30 cellular contexts compared by ENCODE assay signal in genomic region chr11:78476066-78476465, GRCh38. TPM values are rescaled to one million over a fixed set of nuclear protein-coding genes. Genes with fewer than 3 reads are reported as not detected.
DNase-seq lines count a peak whose midpoint lies in the region; ATAC-seq, FAIRE-seq and TF ChIP-seq lines count a peak whose summit lies in the region.
"Had no signal": no experiment of that assay in that cellular context is flagged by ENCODE, and none has a peak within 500 bp of the region (broad histone marks: within the 10 kb centered on the region; RNA-seq: fewer than 3 reads in every experiment).

No MANE protein-coding gene starts in this region.

- no peaks in the 10 kb centered on the region for H3K27me3 ChIP-seq in bronchial epithelial cell (ENCODE audit: control insufficient read depth, insufficient read depth, low read length)
- H3K27me3 ChIP-seq: body of pancreas, gastrocnemius medialis, tibial nerve had no signal

- FAIRE-seq in bronchial epithelial cell (lab: Jason Lieb, UNC), result no peak
- FAIRE-seq: H1, islet of Langerhans had no signal

- no peak for ATAC-seq in GM21717 (IDR thresholded peaks at IDR 0.05; ENCODE audit: unreplicated experiment)
- no peak for ATAC-seq in HG03108 (IDR thresholded peaks at IDR 0.05; ENCODE audit: unreplicated experiment)
- ATAC-seq: activated naive CD8-positive, alpha-beta T cell treated with anti-CD3 and anti-CD28 coated beads, Interleukin-2, amount 50 U/mL, for 24 hours; body of pancreas; gastrocnemius medialis had no signal

- no peak for TF ChIP-seq CTCF in bronchial epithelial cell (IDR thresholded peaks at IDR 0.05; ENCODE audit: insufficient read depth, low read length, severe bottlenecking)

- no peak overlapping the region for H3K4me3 ChIP-seq in bronchial epithelial cell (ENCODE audit: low read depth, low read length)
- H3K4me3 ChIP-seq: body of pancreas, gastrocnemius medialis, tibial nerve had no signal

- H3K36me3 ChIP-seq in bronchial epithelial cell (ENCODE audit: control insufficient read depth, insufficient read depth, low read length), result no peaks in the 10 kb centered on the region
- H3K36me3 ChIP-seq: gastrocnemius medialis had no signal

- peak; percentile 6 for DNase-seq in A172 (ENCODE audit: low spot score)
- DNase-seq in NCI-H146 (lab: John Stamatoyannopoulos, UW), result peak; percentile 87
- peak; percentile 57 for DNase-seq in bronchial epithelial cell (ENCODE audit: low read depth)
- DNase-seq in iPS-NIHi7 (ENCODE audit: extremely low spot score), result peak; percentile 16
- DNase-seq in hypothalamus (lab: John Stamatoyannopoulos, UW), result no peak
- no peak for DNase-seq in globus pallidus (ENCODE audit: low spot score)
- DNase-seq: activated CD4-positive, alpha-beta T cell treated with anti-CD3 and anti-CD28 coated beads, Interleukin-2, amount 10 ng/mL, durations not matched to agents 24 days and 14 days; activated gamma-delta T cell treated with Interleukin-2 at 50 U/mL for 16 hours; activated naive CD8-positive, alpha-beta T cell treated with anti-CD3 and anti-CD28 coated beads, Interleukin-2, amount 50 U/mL, for 24 hours; activated T-cell treated with anti-CD3 and anti-CD28 coated beads, Interleukin-2, amount 50 U/mL, for 24 hours; body of pancreas; DMS153; effector CD4-positive, alpha-beta T cell; gastrocnemius medialis; hippocampal formation; KBM-7; MM.1S; NCI-H2081; NCI-H2227 treated with DMSO at 0.1 percent for 48 hours; nephron progenitor cell; retina; SHP77; stimulated activated CD4-positive, alpha-beta T cell treated with anti-CD3 and anti-CD28 coated beads, Interleukin-2, amount 100 ng/mL, for 24 hours; T-helper 9 cell; WERI-Rb-1 had no signal

RNA-seq across cellular contexts. Expression of gene GAB2, which starts 58.4 kb away (rescaled TPM):
- total RNA-seq in A172 (2014; rRNA removed; shearing (Covaris generic)), result 12.1 and 18.3 TPM in 2 replicates
- total RNA-seq in bronchial epithelial cell, result 6.6 and 7.9 TPM in 2 replicates

Comparison
In these comparisons a context has a peak if more than half of its experiments do, and no peak if none do; other contexts are left out.
1. DNase-seq: peak in A172 (single experiment), NCI-H146 (single experiment), bronchial epithelial cell (single experiment) and iPS-NIHi7 (single experiment); none in hypothalamus (0 of 51) and globus pallidus (single experiment).